In genomic region chr12:51238037-51238509, GRCh38 we compare ENCODE assay signal across 8 cellular contexts. TPM values are rescaled to one million over a fixed set of nuclear protein-coding genes. Genes with fewer than 3 reads are reported as not detected.
A peak's percentile ranks its signal among the peaks of the same experiment; 100 is the strongest.
DNase-seq lines count a peak whose midpoint lies in the region; ATAC-seq and TF ChIP-seq lines count a peak whose summit lies in the region.

No MANE protein-coding gene starts in this region.

- peaks cover 40% of the 10 kb centered on the region for H3K4me1 Mint-ChIP-seq in CD8-positive, alpha-beta T cell (ENCODE audit: low read depth)

- peak overlapping the region; percentile 100 for H3K27ac ChIP-seq in CD8-positive, alpha-beta T cell (ENCODE audit: low read depth, low read length)
- H3K27ac ChIP-seq in OCI-LY7 (ENCODE audit: low read depth, low read length, poor library complexity, severe bottlenecking) (peak overlapping the region; percentile 94), neutrophil (peak overlapping the region; percentile 100)

- H3K36me3 ChIP-seq in CD8-positive, alpha-beta T cell (ENCODE audit: insufficient read depth, low read length): peaks cover 22% of the 10 kb centered on the region
- H3K36me3 ChIP-seq in OCI-LY7 (ENCODE audit: insufficient read depth, low read length) (peaks cover 29% of the 10 kb centered on the region), endocrine pancreas (ENCODE audit: control insufficient read depth, insufficient read depth, low read length) (no peaks in the 10 kb centered on the region), neutrophil (peaks cover 36% of the 10 kb centered on the region)

- DNase-seq in CD8-positive, alpha-beta T cell: no peak
- DNase-seq in OCI-LY7 (ENCODE audit: low spot score) (peak; percentile 72), SHP77 treated with DMSO at 0.1 percent for 48 hours (lab: John Stamatoyannopoulos, UW) (no peak), GDM1 (lab: John Stamatoyannopoulos, UW) (no peak)

- H2AFZ ChIP-seq in OCI-LY7 (ENCODE audit: low read length): peak overlapping the region; percentile 93

- ATAC-seq in CD8-positive, alpha-beta T cell: peak; percentile 10
- ATAC-seq in GM21619 (IDR thresholded peaks at IDR 0.05; ENCODE audit: unreplicated experiment): peak; percentile 6
- no peak for ATAC-seq in HG02678 (IDR thresholded peaks at IDR 0.05; ENCODE audit: unreplicated experiment)

- H3K36me3 Mint-ChIP-seq in CD8-positive, alpha-beta T cell: peaks cover 48% of the 10 kb centered on the region

- H3K9me3 Mint-ChIP-seq in CD8-positive, alpha-beta T cell: no peaks in the 10 kb centered on the region

- H3K9me3 ChIP-seq in CD8-positive, alpha-beta T cell (ENCODE audit: low read length): no peaks in the 10 kb centered on the region
- H3K9me3 ChIP-seq in OCI-LY7 (ENCODE audit: low read length): no peaks in the 10 kb centered on the region
- no peaks in the 10 kb centered on the region for H3K9me3 ChIP-seq in endocrine pancreas (ENCODE audit: control insufficient read depth, low read length)
- H3K9me3 ChIP-seq in neutrophil: peaks cover 5% of the 10 kb centered on the region

- peak overlapping the region; percentile 89 for H3K4me2 ChIP-seq in OCI-LY7 (ENCODE audit: low read length)

- peaks cover 17% of the 10 kb centered on the region for H3K79me2 ChIP-seq in OCI-LY7 (ENCODE audit: insufficient read depth, low read depth, low read length)

- H3K9me2 ChIP-seq in OCI-LY7 (ENCODE audit: insufficient read depth, low read length): no peaks in the 10 kb centered on the region

- H3K27me3 Mint-ChIP-seq in CD8-positive, alpha-beta T cell (ENCODE audit: low read depth): no peaks in the 10 kb centered on the region

- H3K4me3 Mint-ChIP-seq in CD8-positive, alpha-beta T cell: peak overlapping the region; percentile 94

- peak overlapping the region; percentile 99 for H3K4me3 ChIP-seq in CD8-positive, alpha-beta T cell (ENCODE audit: low read depth, low read length)
- H3K4me3 ChIP-seq in OCI-LY7 (ENCODE audit: low read depth, low read length, poor library complexity, severe bottlenecking) (peak overlapping the region; percentile 95), endocrine pancreas (ENCODE audit: control insufficient read depth, insufficient read depth, low read length) (peak overlapping the region; percentile 74), neutrophil (ENCODE audit: low read depth in 1 of 2, low read length in 1 of 2) (peak overlapping the region; percentile 86 to 97)

- peaks cover 32% of the 10 kb centered on the region for H3K4me1 ChIP-seq in CD8-positive, alpha-beta T cell (ENCODE audit: insufficient read depth, low read length)
- peaks cover 16% of the 10 kb centered on the region for H3K4me1 ChIP-seq in OCI-LY7 (ENCODE audit: insufficient read depth, low read length, poor library complexity, severe bottlenecking)
- H3K4me1 ChIP-seq in endocrine pancreas (ENCODE audit: control insufficient read depth, insufficient read depth, low read length): no peaks in the 10 kb centered on the region
- peaks cover 50 to 60% of the 10 kb centered on the region in 2 experiments for H3K4me1 ChIP-seq in neutrophil (ENCODE audit: control insufficient read depth in 1 of 2, insufficient read depth in 1 of 2, low read depth in 1 of 2, low read length in 1 of 2)

- CTCF ChIA-PET in CD8-positive, alpha-beta T cell (lab: Charles Lee): interaction anchor here (1.0 to 1.7 kb wide), 2 partner anchors 20 to 131 kb away, joined by 3 to 17 read pairs; partner anchors contain the start of gene POU6F1
- CTCF ChIA-PET in OCI-LY7 (lab: Charles Lee; ENCODE audit: unreplicated experiment): no interaction called here

- peak overlapping the region; percentile 100 for H3K27ac Mint-ChIP-seq in CD8-positive, alpha-beta T cell

- H3K9ac ChIP-seq in endocrine pancreas (ENCODE audit: control insufficient read depth, insufficient read depth, low read length): peak overlapping the region; percentile 69

- no peaks in the 10 kb centered on the region for H3K27me3 ChIP-seq in CD8-positive, alpha-beta T cell (ENCODE audit: insufficient read depth, low read length)
- no peaks in the 10 kb centered on the region for H3K27me3 ChIP-seq in endocrine pancreas (ENCODE audit: control insufficient read depth, insufficient read depth, low read length)
- no peaks in the 10 kb centered on the region for H3K27me3 ChIP-seq in neutrophil

- 0 out of 2 replicates have a peak, but pooled peaks cover 6% of the 10 kb centered on the region for H4K20me1 ChIP-seq in OCI-LY7 (ENCODE audit: insufficient read depth, low read length)

- TSS peak; percentile 88 for BruUV-seq in OCI-LY7 (replicated peaks; lab: Mats Ljungman, UMichigan)

- TF ChIP-seq CTCF in CD8-positive, alpha-beta T cell (IDR thresholded peaks at IDR 0.05): no peak
- TF ChIP-seq CTCF in OCI-LY7 (conservative IDR thresholded peaks at IDR 0.05; ENCODE audit: low read length) (no peak), neutrophil (IDR thresholded peaks at IDR 0.05) (no peak)

- POLR2A ChIA-PET in CD8-positive, alpha-beta T cell (lab: Charles Lee): interaction anchor here (0.6 to 4.6 kb wide), 17 partner anchors 8 to 474 kb away, joined by 3 to 101 read pairs (median 6); partner anchors contain the start of genes ATF1, BIN2, CSRNP2 and POU6F1
- POLR2A ChIA-PET in OCI-LY7 (lab: Charles Lee): interaction anchor here (0.6 to 2.2 kb wide), 11 partner anchors 7 to 422 kb away, joined by 3 to 18 read pairs (median 3); partner anchors contain the start of gene POU6F1

- intact Hi-C loops in CD8-positive, alpha-beta T cell (cut with DNase I, micrococcal nuclease): loop anchor here (1.0 to 5.0 kb wide), 8 partner anchors 20 to 1769 kb away; partner anchors contain the start of genes POU6F1 (in 2 of the 2), ATF1 (in 1 of the 2), CSRNP2 (in 1 of the 2) and EIF4B (in 1 of the 2)
- intact Hi-C loops in OCI-LY7 (cut with micrococcal nuclease; ENCODE audit: unreplicated experiment): loop anchor here (1.0 to 10.0 kb wide), 5 partner anchors 20 to 473 kb away; partner anchors contain the start of genes ATF1, LETMD1, POU6F1 and SLC11A2

RNA-seq across cellular contexts. Expression of gene DAZAP2, which starts 0.6 kb away (rescaled TPM):
- 100 to 1,000 TPM; 340 to 343 TPM for total RNA-seq in CD8-positive, alpha-beta T cell
- total RNA-seq in OCI-LY7 (2014; rRNA removed; shearing (Covaris generic)): 101 and 137 TPM in 2 replicates
- 131 and 153 TPM in 2 replicates for total RNA-seq in OCI-LY7 (2022)

RNA-seq across cellular contexts. Expression of gene POU6F1, which starts 20.2 kb away (rescaled TPM):
- total RNA-seq in CD8-positive, alpha-beta T cell: 10 to 100 TPM; 21.2 to 21.4 TPM
- 1.2 and 2.6 TPM in 2 replicates for total RNA-seq in OCI-LY7 (2014; rRNA removed; shearing (Covaris generic))
- total RNA-seq in OCI-LY7 (2022): 5.0 and 5.5 TPM in 2 replicates

RNA-seq across cellular contexts. Expression of gene SMAGP, which starts 32.1 kb away (rescaled TPM):
- total RNA-seq in CD8-positive, alpha-beta T cell: 1 to 10 TPM; 1.9 to 2.3 TPM
- not detected in 2 replicates for total RNA-seq in OCI-LY7 (2014; rRNA removed; shearing (Covaris generic))
- 1.9 and 2.6 TPM in 2 replicates for total RNA-seq in OCI-LY7 (2022)
